8 cellular contexts compared by ENCODE assay signal in the genomic region with DNA sequence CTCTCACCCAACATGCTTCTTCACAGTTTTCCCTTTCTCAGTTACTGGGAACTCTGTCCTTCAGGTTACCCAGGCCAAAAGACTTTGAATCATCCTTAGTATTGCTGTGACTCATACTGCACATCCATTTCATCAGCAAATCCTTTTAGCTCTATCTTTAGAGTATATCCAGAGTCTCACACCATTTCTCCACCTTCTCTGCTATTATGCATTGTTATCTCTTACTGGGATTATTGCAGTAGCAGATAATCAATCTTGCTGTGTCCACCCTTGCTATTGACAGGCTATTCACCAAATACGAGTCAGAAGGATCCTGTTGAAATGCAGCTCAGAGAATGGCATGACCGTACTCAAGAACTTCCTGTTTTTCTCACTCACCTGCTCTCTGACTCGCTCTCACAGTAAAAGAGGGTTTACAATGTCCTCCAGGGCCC. TPM values are rescaled to one million over a fixed set of nuclear protein-coding genes. Genes with fewer than 3 reads are reported as not detected.
A peak's percentile ranks its signal among the peaks of the same experiment; 100 is the strongest.
DNase-seq lines count a peak whose midpoint lies in the region; ATAC-seq and TF ChIP-seq lines count a peak whose summit lies in the region.

No MANE protein-coding gene starts in this region.

- POLR2A ChIA-PET in AG04449 (lab: Yijun Ruan, JAX): no interaction called here

- ATAC-seq in GM18858 (IDR thresholded peaks at IDR 0.05; ENCODE audit: unreplicated experiment): peak; percentile 75
- ATAC-seq in HG02970 (IDR thresholded peaks at IDR 0.05; ENCODE audit: low FRiP score, unreplicated experiment): peak; percentile 55

- CTCF ChIA-PET in AG04449 (lab: Yijun Ruan, JAX): interaction anchor here (0.7 to 1.2 kb wide), 3 partner anchors 31 to 62 kb away, joined by 3 to 5 read pairs (median 3); no protein-coding TSS in a partner anchor

- H3K4me3 ChIP-seq in AG04449 (ENCODE audit: low read depth, low read length) (no peak overlapping the region), fibroblast of mammary gland (ENCODE audit: control insufficient read depth, low read depth, low read length) (no peak overlapping the region)

- no peak for TF ChIP-seq CTCF in AG04449 (IDR thresholded peaks at IDR 0.05; ENCODE audit: insufficient read depth, low read length, missing control alignments)
- TF ChIP-seq CTCF in fibroblast of mammary gland (conservative IDR thresholded peaks at IDR 0.05; ENCODE audit: control insufficient read depth, insufficient read depth, low read depth, low read length): no peak

- DNase-seq in AG04449 (ENCODE audit: low read depth, low spot score) (peak; percentile 51), NOMO-1 treated with DMSO at 0.1 percent for 48 hours (lab: John Stamatoyannopoulos, UW; ENCODE audit: unreplicated experiment) (peak; percentile 58), fibroblast of mammary gland (ENCODE audit: low read depth) (peak; percentile 87), cerebellar nuclear complex (lab: John Stamatoyannopoulos, UW) (no peak), mucosa of gallbladder (ENCODE audit: low spot score) (no peak), ecto neural progenitor cell (ENCODE audit: low spot score) (no peak)

RNA-seq across cellular contexts. Expression of a gene that starts 57.3 kb away (rescaled TPM):
- total RNA-seq in mucosa of gallbladder: 20.9 TPM

Comparison
In these comparisons a context has a peak if more than half of its experiments do, and no peak if none do; other contexts are left out.
1. DNase-seq: peak in AG04449 (single experiment), NOMO-1 treated with DMSO at 0.1 percent for 48 hours (single experiment) and fibroblast of mammary gland (single experiment); none in cerebellar nuclear complex (0 of 2), mucosa of gallbladder (single experiment) and ecto neural progenitor cell (single experiment).